In the genomic region with DNA sequence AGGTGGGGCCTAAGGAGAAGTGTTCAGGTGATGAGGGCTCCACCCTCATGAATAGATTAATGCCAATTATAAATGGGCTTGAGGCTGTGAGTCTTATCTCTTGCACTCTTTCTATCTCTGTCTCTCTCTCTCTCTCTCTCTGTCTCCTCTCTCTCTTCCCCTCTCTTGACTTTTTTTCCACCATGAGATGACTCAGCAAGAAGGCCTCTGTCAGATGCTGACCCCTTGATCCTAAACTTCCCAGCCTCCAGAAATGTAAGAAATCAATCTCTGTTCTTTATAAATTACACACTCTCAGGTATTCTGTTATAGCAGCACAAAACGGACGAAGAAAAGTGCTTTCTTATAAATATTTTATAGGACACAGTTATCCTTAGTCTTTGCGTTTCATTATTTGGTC, we compare ENCODE assay signal across 22 cellular contexts.
DNase-seq lines count a peak whose midpoint lies in the region; FAIRE-seq and TF ChIP-seq lines count a peak whose summit lies in the region.
"Had no signal": no experiment of that assay in that cellular context is flagged by ENCODE, and none has a peak within 500 bp of the region (broad histone marks: within the 10 kb centered on the region; RNA-seq: fewer than 3 reads in every experiment).

No MANE protein-coding gene starts in this region.

- H2AFZ ChIP-seq in astrocyte (ENCODE audit: low read depth, low read length) = no peak overlapping the region

- no peak overlapping the region for H3K56ac ChIP-seq in mesendoderm (ENCODE audit: low read length)

- no peak overlapping the region for H2AK5ac ChIP-seq in mesendoderm (ENCODE audit: low read length)

- H3K27me3 ChIP-seq in astrocyte (ENCODE audit: insufficient read depth, low read length) (peaks cover 10% of the 10 kb centered on the region), mesendoderm (ENCODE audit: insufficient read depth, low read length, poor library complexity) (no peaks in the 10 kb centered on the region)
- H3K27me3 ChIP-seq: SJCRH30 had no signal

- no peaks in the 10 kb centered on the region for H3K36me3 Mint-ChIP-seq in astrocyte (ENCODE audit: low read depth, unreplicated experiment)

- no peak overlapping the region for H3K4me3 Mint-ChIP-seq in astrocyte (ENCODE audit: unreplicated experiment)

- peak overlapping the region; percentile 84 for H3K27ac Mint-ChIP-seq in astrocyte (ENCODE audit: unreplicated experiment)

- TF ChIP-seq CTCF in astrocyte (IDR thresholded peaks at IDR 0.05; ENCODE audit: insufficient read depth, low read depth, low read length) = no peak

- H3K4me2 ChIP-seq in astrocyte (ENCODE audit: low read length) = no peak overlapping the region
- no peak overlapping the region for H3K4me2 ChIP-seq in mesendoderm (ENCODE audit: low read length)

- H3K27ac ChIP-seq in astrocyte (ENCODE audit: low read depth, low read length) (no peak overlapping the region), mesendoderm (ENCODE audit: low read depth, low read length) (no peak overlapping the region)

- H4K8ac ChIP-seq in mesendoderm (ENCODE audit: low read depth, low read length) = no peak overlapping the region

- no peak overlapping the region for H2BK15ac ChIP-seq in mesendoderm (replicated peaks; ENCODE audit: low read depth)

- no peak overlapping the region for H3K4ac ChIP-seq in mesendoderm (ENCODE audit: low read depth, low read length)

- no peaks in the 10 kb centered on the region for H3K79me1 ChIP-seq in mesendoderm (ENCODE audit: low read length)

- H3K36me3 ChIP-seq in astrocyte (ENCODE audit: insufficient read depth, low read length) (no peaks in the 10 kb centered on the region), mesendoderm (ENCODE audit: control insufficient read depth, insufficient read depth, low read length) (no peaks in the 10 kb centered on the region)
- H3K36me3 ChIP-seq: SJCRH30 had no signal

- in situ Hi-C loops in ACHN (cut with HindIII; ENCODE audit: low pct_ligation_motif_present, low pct_unique_long_range_greater_than_20kb, low sequenced_read_pairs) = no loop called here

- H3K27me3 Mint-ChIP-seq in astrocyte (ENCODE audit: low read depth, unreplicated experiment) = no peaks in the 10 kb centered on the region

- H4K20me1 ChIP-seq in astrocyte (ENCODE audit: insufficient read depth, low read length) = no peaks in the 10 kb centered on the region

- no peaks in the 10 kb centered on the region for H3K9me3 Mint-ChIP-seq in astrocyte (ENCODE audit: unreplicated experiment)

- no peak overlapping the region for H2BK120ac ChIP-seq in mesendoderm (ENCODE audit: low read depth, low read length)

- DNase-seq in HT1080 (ENCODE audit: low read depth) = peak; percentile 38
- peak; percentile 5 for DNase-seq in astrocyte (ENCODE audit: low read depth)
- peak; percentile 2 for DNase-seq in glomerular visceral epithelial cell (ENCODE audit: extremely low spot score)
- DNase-seq in NCI-H2029 (lab: John Stamatoyannopoulos, UW) = no peak
- DNase-seq in NCI-H510A (lab: John Stamatoyannopoulos, UW) = no peak
- no peak for DNase-seq in ACHN
- no peak for DNase-seq in mesendoderm
- DNase-seq: Calu3; DMS153; DND-41; GOT3; HCEC 1CT; NCI-H1092; NCI-H1417 treated with DMSO at 0.1 percent for 48 hours; NCI-H1694 treated with DMSO at 0.1 percent for 48 hours; NCI-H2081 treated with DMSO at 0.1 percent for 48 hours; NCI-H2171; NCI-H524 treated with DMSO at 0.1 percent for 48 hours; NCI-H774; NK-92 treated with Interleukin-12 subunit alpha and Interleukin-12 subunit beta, amount 100 ng/mL, for 24 hours; PC-3; SJCRH30 had no signal

- FAIRE-seq in astrocyte (lab: Jason Lieb, UNC) = no peak

- H3K9ac ChIP-seq in astrocyte (ENCODE audit: low read length) (no peak overlapping the region), mesendoderm (ENCODE audit: low read length) (no peak overlapping the region)

- no peak overlapping the region for H2BK5ac ChIP-seq in mesendoderm (ENCODE audit: low read length)

- H3K23ac ChIP-seq in mesendoderm (ENCODE audit: low read length) = no peak overlapping the region

- H3K4me1 ChIP-seq in astrocyte (ENCODE audit: insufficient read depth, low read length) = no peaks in the 10 kb centered on the region
- H3K4me1 ChIP-seq in mesendoderm (ENCODE audit: control insufficient read depth, low read depth, low read length) = no peaks in the 10 kb centered on the region

- no peaks in the 10 kb centered on the region for H3K9me3 ChIP-seq in astrocyte (ENCODE audit: insufficient read depth, low read depth, low read length)

- no peak overlapping the region for H4K5ac ChIP-seq in mesendoderm (ENCODE audit: low read length)

- H3K4me3 ChIP-seq in astrocyte (ENCODE audit: insufficient read depth, low read depth, low read length) = no peak overlapping the region
- H3K4me3 ChIP-seq in mesendoderm (ENCODE audit: low read length) = no peak overlapping the region
- H3K4me3 ChIP-seq: SJCRH30 had no signal

- H3K18ac ChIP-seq in mesendoderm (ENCODE audit: low read length) = no peak overlapping the region

- whole genome bisulfite sequencing in mesendoderm (ENCODE audit: extremely low coverage, insufficient coverage, low lambda C conversion rate) = no CpG with 5 or more reads among the region's 3 CpGs

- H3K79me2 ChIP-seq in astrocyte (ENCODE audit: insufficient read depth, low read length) (no peaks in the 10 kb centered on the region), mesendoderm (ENCODE audit: control insufficient read depth, insufficient read depth, low read length) (no peaks in the 10 kb centered on the region)

- peaks cover 33% of the 10 kb centered on the region for H3K4me1 Mint-ChIP-seq in astrocyte (ENCODE audit: low read depth, unreplicated experiment)

Comparison
In these comparisons a context has a peak if more than half of its experiments do, and no peak if none do; other contexts are left out.
1. DNase-seq: peak in HT1080 (single experiment), astrocyte (single experiment) and glomerular visceral epithelial cell (single experiment); none in NCI-H2029 (single experiment), NCI-H510A (single experiment), ACHN (single experiment) and mesendoderm (single experiment).